Comparison of ENCODE assay signal across 9 cellular contexts in the genomic region with DNA sequence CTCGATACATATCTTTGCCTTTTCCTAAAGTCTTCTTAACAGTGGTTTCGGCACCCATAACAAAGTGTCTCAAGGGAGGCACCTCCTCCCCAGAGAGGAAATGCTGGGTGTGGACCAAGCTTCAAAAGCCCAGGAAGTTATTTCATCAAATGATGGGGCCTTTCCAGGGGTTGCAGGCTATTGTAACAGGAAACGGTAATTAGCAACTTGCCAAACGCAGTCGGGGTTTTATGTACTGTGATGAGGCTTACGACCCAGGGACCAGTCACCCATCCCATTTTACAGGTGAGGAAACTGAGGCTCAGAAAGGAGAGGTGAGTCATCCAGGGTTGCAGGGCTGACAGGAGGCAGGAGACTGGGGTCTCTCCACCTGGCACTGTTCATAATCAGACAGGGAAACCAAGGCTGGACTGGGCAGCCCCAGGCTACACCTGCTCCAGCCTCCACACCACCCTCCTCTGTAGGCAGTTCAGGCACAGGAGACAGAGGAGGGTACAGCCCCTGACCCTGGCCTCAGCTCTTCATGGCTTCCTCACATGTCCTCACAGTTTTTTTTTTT. TPM values are rescaled to one million over a fixed set of nuclear protein-coding genes. Genes with fewer than 3 reads are reported as not detected.
DNase-seq lines count a peak whose midpoint lies in the region; ATAC-seq and TF ChIP-seq lines count a peak whose summit lies in the region.
"Had no signal": no experiment of that assay in that cellular context is flagged by ENCODE, and none has a peak within 500 bp of the region (broad histone marks: within the 10 kb centered on the region; RNA-seq: fewer than 3 reads in every experiment).

No MANE protein-coding gene starts in this region.

- peaks cover 13% of the 10 kb centered on the region for H3K4me1 ChIP-seq in A673 (ENCODE audit: insufficient read depth, low read length, poor library complexity, severe bottlenecking)
- H3K4me1 ChIP-seq in left lung, result peaks cover 0 to 73% of the 10 kb centered on the region in 2 donors

- DNase-seq in A673 (ENCODE audit: low spot score), result peak; percentile 73
- peak; percentile 41 to 60 for DNase-seq in activated CD4-positive, alpha-beta T cell treated with anti-CD3 and anti-CD28 coated beads, Interleukin-2, amount 50 U/mL, for 48 hours
- no peak for DNase-seq in left lung
- no peak for DNase-seq in inferior parietal cortex (ENCODE audit: extremely low spot score)
- no peak for DNase-seq in foreskin melanocyte

- H3K4me3 ChIP-seq in A673 (ENCODE audit: low read depth, low read length, poor library complexity, severe bottlenecking) (no peak overlapping the region), left lung (no peak overlapping the region)

- peak overlapping the region; percentile 83 to 92 (median 86) for H3K27ac Mint-ChIP-seq in IgD-negative memory B cell

- BruUV-seq in A673 (replicated peaks; lab: Mats Ljungman, UMichigan), result no TSS peak

- peaks cover 10% of the 10 kb centered on the region for H3K36me3 Mint-ChIP-seq in IgD-negative memory B cell

- ATAC-seq in left lung, result peak; percentile 32
- no peak for ATAC-seq in HG03469 (IDR thresholded peaks at IDR 0.05; ENCODE audit: unreplicated experiment)
- ATAC-seq in GM21526 (IDR thresholded peaks at IDR 0.05; ENCODE audit: low FRiP score, unreplicated experiment), result no peak

- no peaks in the 10 kb centered on the region for H3K27me3 Mint-ChIP-seq in IgD-negative memory B cell

- H3K4me1 Mint-ChIP-seq in IgD-negative memory B cell, result peaks cover 29 to 42% (median 30%) of the 10 kb centered on the region in 3 donors

- H3K9me3 ChIP-seq in A673 (ENCODE audit: low read depth, low read length, poor library complexity, severe bottlenecking), result no peaks in the 10 kb centered on the region
- no peaks in the 10 kb centered on the region for H3K9me3 ChIP-seq in left lung

- POLR2A ChIA-PET in A673 (lab: Charles Lee; ENCODE audit: low non-redundant PET), result interaction anchor here (0.6 kb wide), 1 partner anchor 974 kb away, joined by 6 read pairs; no protein-coding TSS in a partner anchor

- peak overlapping the region; percentile 63 to 87 (median 72) for H3K4me3 Mint-ChIP-seq in IgD-negative memory B cell

- H3K27me3 ChIP-seq in A673 (replicated peaks; ENCODE audit: insufficient read depth, low read depth, low read length, poor library complexity) (no peaks in the 10 kb centered on the region), left lung (no peaks in the 10 kb centered on the region)

- H3K27ac ChIP-seq in A673 (ENCODE audit: low read depth, low read length, poor library complexity, severe bottlenecking) (no peak overlapping the region), left lung (peak overlapping the region in 1 of 2 donors; percentile 80)
- H3K27ac ChIP-seq: C4-2B had no signal

- CTCF ChIA-PET in A673 (lab: Charles Lee), result no interaction called here

- TF ChIP-seq CTCF in A673 (conservative IDR thresholded peaks at IDR 0.05; ENCODE audit: low read depth, low read length), result no peak
- no peak for TF ChIP-seq CTCF in left lung (IDR thresholded peaks at IDR 0.05)

- H3K36me3 ChIP-seq in A673 (ENCODE audit: insufficient read depth, low read length, poor library complexity, severe bottlenecking) (no peaks in the 10 kb centered on the region), left lung (peaks cover 0 to 55% of the 10 kb centered on the region in 2 donors)

- intact Hi-C loops in A673 (cut with micrococcal nuclease; ENCODE audit: unreplicated experiment) (no loop called here), left lung (cut with DNase I) (no loop called here)

- no peaks in the 10 kb centered on the region for H3K9me3 Mint-ChIP-seq in IgD-negative memory B cell

RNA-seq across cellular contexts. Expression of gene SUSD3, which starts 30.0 kb away (rescaled TPM):
- not detected in 2 replicates for total RNA-seq in A673 (2021)
- polyA plus RNA-seq in IgD-negative memory B cell, result 96.3 TPM
- 1 to 10 TPM; 2.6 to 4.8 TPM for total RNA-seq in left lung

Comparison
In these comparisons a context has a peak if more than half of its experiments do, and no peak if none do; other contexts are left out.
1. DNase-seq: peak in A673 (single experiment) and activated CD4-positive, alpha-beta T cell treated with anti-CD3 and anti-CD28 coated beads, Interleukin-2, amount 50 U/mL, for 48 hours (2 of 2); none in left lung (0 of 2), inferior parietal cortex (single experiment) and foreskin melanocyte (single experiment).